ENCODE assay signal across 2 cellular contexts in the genomic region with DNA sequence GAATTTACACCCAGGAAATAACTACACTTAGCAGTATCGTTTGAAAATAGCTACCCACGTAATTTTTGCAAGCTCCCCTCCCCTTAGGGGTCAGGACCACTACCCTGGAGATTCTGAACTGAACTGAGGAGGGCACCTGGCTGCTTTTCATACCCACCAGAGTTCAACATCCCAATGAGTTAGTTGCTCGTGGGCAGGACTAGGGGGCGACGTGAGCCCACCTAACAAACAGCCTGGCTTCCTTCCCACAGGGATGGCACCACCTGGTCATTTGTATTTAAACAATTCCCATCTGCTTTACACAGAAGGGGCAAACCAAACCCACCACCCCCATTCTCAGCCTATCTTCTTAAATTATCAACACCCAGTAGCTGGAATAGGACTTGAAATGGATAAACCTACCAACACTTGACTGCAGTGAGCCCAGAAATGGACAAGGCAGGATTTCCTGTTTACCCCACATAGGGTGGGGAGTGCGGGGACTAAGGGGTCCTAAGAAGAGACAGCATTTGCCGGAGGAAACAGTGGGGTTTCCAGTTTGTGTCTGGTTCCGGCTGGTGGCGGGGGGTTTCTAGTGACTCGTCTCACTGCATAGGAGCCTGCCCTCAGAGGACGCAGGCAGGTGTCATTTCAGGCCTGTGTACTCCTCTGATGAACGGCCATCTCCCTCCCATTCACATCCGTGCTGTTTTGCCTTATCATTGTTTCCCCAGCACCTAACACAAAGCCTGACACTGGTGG.
TF ChIP-seq lines count a peak whose summit lies in the region.

No MANE protein-coding gene starts in this region.

TF ChIP-seq in HCT116, 20 proteins besides CTCF, POLR2A, EP300 and RAD21 (continued from another document):
- TF ChIP-seq, protein P1, sequence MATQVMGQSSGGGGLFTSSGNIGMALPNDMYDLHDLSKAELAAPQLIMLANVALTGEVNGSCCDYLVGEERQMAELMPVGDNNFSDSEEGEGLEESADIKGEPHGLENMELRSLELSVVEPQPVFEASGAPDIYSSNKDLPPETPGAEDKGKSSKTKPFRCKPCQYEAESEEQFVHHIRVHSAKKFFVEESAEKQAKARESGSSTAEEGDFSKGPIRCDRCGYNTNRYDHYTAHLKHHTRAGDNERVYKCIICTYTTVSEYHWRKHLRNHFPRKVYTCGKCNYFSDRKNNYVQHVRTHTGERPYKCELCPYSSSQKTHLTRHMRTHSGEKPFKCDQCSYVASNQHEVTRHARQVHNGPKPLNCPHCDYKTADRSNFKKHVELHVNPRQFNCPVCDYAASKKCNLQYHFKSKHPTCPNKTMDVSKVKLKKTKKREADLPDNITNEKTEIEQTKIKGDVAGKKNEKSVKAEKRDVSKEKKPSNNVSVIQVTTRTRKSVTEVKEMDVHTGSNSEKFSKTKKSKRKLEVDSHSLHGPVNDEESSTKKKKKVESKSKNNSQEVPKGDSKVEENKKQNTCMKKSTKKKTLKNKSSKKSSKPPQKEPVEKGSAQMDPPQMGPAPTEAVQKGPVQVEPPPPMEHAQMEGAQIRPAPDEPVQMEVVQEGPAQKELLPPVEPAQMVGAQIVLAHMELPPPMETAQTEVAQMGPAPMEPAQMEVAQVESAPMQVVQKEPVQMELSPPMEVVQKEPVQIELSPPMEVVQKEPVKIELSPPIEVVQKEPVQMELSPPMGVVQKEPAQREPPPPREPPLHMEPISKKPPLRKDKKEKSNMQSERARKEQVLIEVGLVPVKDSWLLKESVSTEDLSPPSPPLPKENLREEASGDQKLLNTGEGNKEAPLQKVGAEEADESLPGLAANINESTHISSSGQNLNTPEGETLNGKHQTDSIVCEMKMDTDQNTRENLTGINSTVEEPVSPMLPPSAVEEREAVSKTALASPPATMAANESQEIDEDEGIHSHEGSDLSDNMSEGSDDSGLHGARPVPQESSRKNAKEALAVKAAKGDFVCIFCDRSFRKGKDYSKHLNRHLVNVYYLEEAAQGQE (IDR thresholded peaks at IDR 0.05; ENCODE audit: low read depth), result no peak
- TF ChIP-seq, protein P2, sequence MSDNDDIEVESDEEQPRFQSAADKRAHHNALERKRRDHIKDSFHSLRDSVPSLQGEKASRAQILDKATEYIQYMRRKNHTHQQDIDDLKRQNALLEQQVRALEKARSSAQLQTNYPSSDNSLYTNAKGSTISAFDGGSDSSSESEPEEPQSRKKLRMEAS (IDR thresholded peaks at IDR 0.05), result no peak
- no peak for TF ChIP-seq POLR2AphosphoS5 (IDR thresholded peaks at IDR 0.05; ENCODE audit: low read depth, low read length)
- TF ChIP-seq SIN3A (IDR thresholded peaks at IDR 0.05; ENCODE audit: low read depth), result no peak
- no peak for TF ChIP-seq JUND (IDR thresholded peaks at IDR 0.05)
- TF ChIP-seq SRF (IDR thresholded peaks at IDR 0.05; ENCODE audit: low read depth), result no peak
- TF ChIP-seq, protein P3, sequence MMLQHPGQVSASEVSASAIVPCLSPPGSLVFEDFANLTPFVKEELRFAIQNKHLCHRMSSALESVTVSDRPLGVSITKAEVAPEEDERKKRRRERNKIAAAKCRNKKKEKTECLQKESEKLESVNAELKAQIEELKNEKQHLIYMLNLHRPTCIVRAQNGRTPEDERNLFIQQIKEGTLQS (IDR thresholded peaks at IDR 0.05), result no peak
- TF ChIP-seq CEBPB (IDR thresholded peaks at IDR 0.05; ENCODE audit: low read depth), result no peak
- no peak for TF ChIP-seq ZNF274 (IDR thresholded peaks at IDR 0.05; ENCODE audit: low read depth, low read length)
- TF ChIP-seq CBX3 (IDR thresholded peaks at IDR 0.05; ENCODE audit: low read depth), result no peak
- no peak for TF ChIP-seq ELF1 (IDR thresholded peaks at IDR 0.05; ENCODE audit: borderline replicate concordance, low read depth)
- TF ChIP-seq, protein P4, sequence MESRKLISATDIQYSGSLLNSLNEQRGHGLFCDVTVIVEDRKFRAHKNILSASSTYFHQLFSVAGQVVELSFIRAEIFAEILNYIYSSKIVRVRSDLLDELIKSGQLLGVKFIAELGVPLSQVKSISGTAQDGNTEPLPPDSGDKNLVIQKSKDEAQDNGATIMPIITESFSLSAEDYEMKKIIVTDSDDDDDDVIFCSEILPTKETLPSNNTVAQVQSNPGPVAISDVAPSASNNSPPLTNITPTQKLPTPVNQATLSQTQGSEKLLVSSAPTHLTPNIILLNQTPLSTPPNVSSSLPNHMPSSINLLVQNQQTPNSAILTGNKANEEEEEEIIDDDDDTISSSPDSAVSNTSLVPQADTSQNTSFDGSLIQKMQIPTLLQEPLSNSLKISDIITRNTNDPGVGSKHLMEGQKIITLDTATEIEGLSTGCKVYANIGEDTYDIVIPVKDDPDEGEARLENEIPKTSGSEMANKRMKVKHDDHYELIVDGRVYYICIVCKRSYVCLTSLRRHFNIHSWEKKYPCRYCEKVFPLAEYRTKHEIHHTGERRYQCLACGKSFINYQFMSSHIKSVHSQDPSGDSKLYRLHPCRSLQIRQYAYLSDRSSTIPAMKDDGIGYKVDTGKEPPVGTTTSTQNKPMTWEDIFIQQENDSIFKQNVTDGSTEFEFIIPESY (IDR thresholded peaks at IDR 0.05; ENCODE audit: extremely low read depth, insufficient replicate concordance, low read length), result no peak
- no peak for TF ChIP-seq TCF7L2 (IDR thresholded peaks at IDR 0.05; ENCODE audit: borderline replicate concordance, extremely low read depth, insufficient read depth, insufficient read length)
- TF ChIP-seq FOSL1 (IDR thresholded peaks at IDR 0.05; ENCODE audit: low read depth), result no peak

TF ChIP-seq in liver, 16 proteins besides CTCF, POLR2A, EP300 and RAD21 (continued from another document):
- TF ChIP-seq, protein P1 (IDR thresholded peaks at IDR 0.05), result no peak
- TF ChIP-seq, protein P3 (IDR thresholded peaks at IDR 0.05), result no peak
- TF ChIP-seq SP1 (IDR thresholded peaks at IDR 0.05) (no peak), FOXA2 (IDR thresholded peaks at IDR 0.05) (no peak)
TF ChIP-seq in liver: peak in this region for 0.
